1 cellular context compared by ENCODE assay signal in the genomic region with DNA sequence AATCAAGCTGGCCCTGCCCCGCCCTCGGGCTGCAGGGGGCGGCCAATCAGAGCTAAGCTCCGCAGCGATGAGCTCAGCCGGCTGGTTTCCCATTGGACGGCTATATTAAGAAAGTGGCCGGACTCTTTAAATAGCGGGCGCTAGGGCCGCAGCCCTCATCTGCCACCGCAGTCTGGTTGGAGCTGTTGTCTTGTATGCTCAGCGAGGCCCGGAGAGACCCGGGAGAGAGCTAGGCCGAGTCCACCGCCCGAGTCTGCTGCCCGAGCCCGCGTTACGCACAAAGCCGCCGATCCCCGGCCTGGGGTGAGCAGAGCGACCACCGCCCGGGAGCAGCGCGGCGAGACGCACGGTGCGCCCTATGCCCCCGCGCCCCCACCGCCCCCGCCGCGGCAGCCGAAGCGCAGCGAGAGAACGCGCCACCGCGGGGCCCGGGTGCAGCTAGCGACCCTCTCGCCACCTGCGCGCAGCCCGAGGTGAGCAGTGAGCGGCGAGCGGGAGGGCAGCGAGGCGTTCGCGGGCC.
TF ChIP-seq lines count a peak whose summit lies in the region.

Gene RHOB (plus strand): TSS at position 158 of the 520 bp plus-strand sequence. CDS start 392 bp downstream, outside the sequence.

TF ChIP-seq in K562, 482 proteins besides CTCF, POLR2A, EP300 and RAD21 (continued from another document):
- TF ChIP-seq, protein P1, sequence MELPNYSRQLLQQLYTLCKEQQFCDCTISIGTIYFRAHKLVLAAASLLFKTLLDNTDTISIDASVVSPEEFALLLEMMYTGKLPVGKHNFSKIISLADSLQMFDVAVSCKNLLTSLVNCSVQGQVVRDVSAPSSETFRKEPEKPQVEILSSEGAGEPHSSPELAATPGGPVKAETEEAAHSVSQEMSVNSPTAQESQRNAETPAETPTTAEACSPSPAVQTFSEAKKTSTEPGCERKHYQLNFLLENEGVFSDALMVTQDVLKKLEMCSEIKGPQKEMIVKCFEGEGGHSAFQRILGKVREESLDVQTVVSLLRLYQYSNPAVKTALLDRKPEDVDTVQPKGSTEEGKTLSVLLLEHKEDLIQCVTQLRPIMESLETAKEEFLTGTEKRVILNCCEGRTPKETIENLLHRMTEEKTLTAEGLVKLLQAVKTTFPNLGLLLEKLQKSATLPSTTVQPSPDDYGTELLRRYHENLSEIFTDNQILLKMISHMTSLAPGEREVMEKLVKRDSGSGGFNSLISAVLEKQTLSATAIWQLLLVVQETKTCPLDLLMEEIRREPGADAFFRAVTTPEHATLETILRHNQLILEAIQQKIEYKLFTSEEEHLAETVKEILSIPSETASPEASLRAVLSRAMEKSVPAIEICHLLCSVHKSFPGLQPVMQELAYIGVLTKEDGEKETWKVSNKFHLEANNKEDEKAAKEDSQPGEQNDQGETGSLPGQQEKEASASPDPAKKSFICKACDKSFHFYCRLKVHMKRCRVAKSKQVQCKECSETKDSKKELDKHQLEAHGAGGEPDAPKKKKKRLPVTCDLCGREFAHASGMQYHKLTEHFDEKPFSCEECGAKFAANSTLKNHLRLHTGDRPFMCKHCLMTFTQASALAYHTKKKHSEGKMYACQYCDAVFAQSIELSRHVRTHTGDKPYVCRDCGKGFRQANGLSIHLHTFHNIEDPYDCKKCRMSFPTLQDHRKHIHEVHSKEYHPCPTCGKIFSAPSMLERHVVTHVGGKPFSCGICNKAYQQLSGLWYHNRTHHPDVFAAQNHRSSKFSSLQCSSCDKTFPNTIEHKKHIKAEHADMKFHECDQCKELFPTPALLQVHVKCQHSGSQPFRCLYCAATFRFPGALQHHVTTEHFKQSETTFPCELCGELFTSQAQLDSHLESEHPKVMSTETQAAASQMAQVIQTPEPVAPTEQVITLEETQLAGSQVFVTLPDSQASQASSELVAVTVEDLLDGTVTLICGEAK (IDR thresholded peaks at IDR 0.05) = no peak
- TF ChIP-seq, protein P1 (CRISPR knock-in tag; IDR thresholded peaks at IDR 0.05) = no peak
- no peak for TF ChIP-seq FOXO4 (CRISPR knock-in tag; IDR thresholded peaks at IDR 0.05)
- TF ChIP-seq FOXA3 (CRISPR knock-in tag; conservative IDR thresholded peaks at IDR 0.05 in 1 of 2, IDR thresholded peaks at IDR 0.05 in 1 of 2) = no peak
- no peak for TF ChIP-seq JUN (IDR thresholded peaks at IDR 0.05; ENCODE audit: borderline replicate concordance, low read depth, low read length)
- no peak for TF ChIP-seq JUN (CRISPR knock-in tag; IDR thresholded peaks at IDR 0.05; ENCODE audit: borderline replicate concordance)
- TF ChIP-seq TEAD1 (CRISPR knock-in tag; IDR thresholded peaks at IDR 0.05) = no peak
- TF ChIP-seq, protein P2, sequence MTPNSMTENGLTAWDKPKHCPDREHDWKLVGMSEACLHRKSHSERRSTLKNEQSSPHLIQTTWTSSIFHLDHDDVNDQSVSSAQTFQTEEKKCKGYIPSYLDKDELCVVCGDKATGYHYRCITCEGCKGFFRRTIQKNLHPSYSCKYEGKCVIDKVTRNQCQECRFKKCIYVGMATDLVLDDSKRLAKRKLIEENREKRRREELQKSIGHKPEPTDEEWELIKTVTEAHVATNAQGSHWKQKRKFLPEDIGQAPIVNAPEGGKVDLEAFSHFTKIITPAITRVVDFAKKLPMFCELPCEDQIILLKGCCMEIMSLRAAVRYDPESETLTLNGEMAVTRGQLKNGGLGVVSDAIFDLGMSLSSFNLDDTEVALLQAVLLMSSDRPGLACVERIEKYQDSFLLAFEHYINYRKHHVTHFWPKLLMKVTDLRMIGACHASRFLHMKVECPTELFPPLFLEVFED (CRISPR knock-in tag; conservative IDR thresholded peaks at IDR 0.05) = no peak
